26 cellular contexts compared by ENCODE assay signal in genomic region chr7:95781967-95782586, GRCh38. TPM values are rescaled to one million over a fixed set of nuclear protein-coding genes. Genes with fewer than 3 reads are reported as not detected.
"Had no signal": no experiment of that assay in that cellular context is flagged by ENCODE, and none has a peak within 500 bp of the region (broad histone marks: within the 10 kb centered on the region; RNA-seq: fewer than 3 reads in every experiment).

No MANE protein-coding gene starts in this region.

- H3K27me3 ChIP-seq: colonic mucosa, dorsolateral prefrontal cortex, esophagus muscularis mucosa, gastrocnemius medialis, left lung, neutrophil, pancreas, tibial artery had no signal

- H3K27ac Mint-ChIP-seq: activated CD4-positive, alpha-beta T cell treated with anti-CD3 and anti-CD28 coated beads for 36 hours; activated naive CD8-positive, alpha-beta T cell treated with anti-CD3 and anti-CD28 coated beads for 36 hours; mesothelial cell of epicardium; natural killer cell treated with Interleukin-12 subunit alpha and Interleukin-12 subunit beta and Interleukin-15 and Interleukin-18, amount 100 ng/mL, for 72 hours; stimulated activated naive CD8-positive, alpha-beta T cell treated with anti-CD3 and anti-CD28 coated beads, Interleukin-15, Interleukin-2, amounts not matched to agents 100 ng/mL and 50 ng/mL, for 24 hours; WTC11 had no signal

- H3K4me3 ChIP-seq: colonic mucosa, dorsolateral prefrontal cortex, esophagus muscularis mucosa, gastrocnemius medialis, left lung, pancreas, tibial artery had no signal

- H3K4me1 ChIP-seq: colonic mucosa, gastrocnemius medialis, left lung, pancreas had no signal

- H3K27ac ChIP-seq: colonic mucosa, dorsolateral prefrontal cortex, esophagus muscularis mucosa, gastrocnemius medialis, left lung, neutrophil, pancreas, tibial artery had no signal

- H3K4me1 Mint-ChIP-seq: activated CD4-positive, alpha-beta T cell treated with anti-CD3 and anti-CD28 coated beads for 36 hours; activated naive CD8-positive, alpha-beta T cell treated with anti-CD3 and anti-CD28 coated beads for 36 hours; central memory CD8-positive, alpha-beta T cell had no signal

- H3K36me3 ChIP-seq: colonic mucosa, esophagus muscularis mucosa, gastrocnemius medialis, left lung, neutrophil, pancreas, tibial artery had no signal

- ATAC-seq: activated CD4-positive, alpha-beta T cell treated with anti-CD3 and anti-CD28 coated beads for 36 hours; gastrocnemius medialis; left lung; natural killer cell treated with Interleukin-12 subunit alpha and Interleukin-12 subunit beta and Interleukin-15 and Interleukin-18, amount 100 ng/mL, for 72 hours; pancreas; right cardiac atrium; WTC11 had no signal

- H3K27me3 Mint-ChIP-seq: central memory CD8-positive, alpha-beta T cell had no signal

- FAIRE-seq: astrocyte, pancreas had no signal

- H3K4me3 Mint-ChIP-seq: activated CD4-positive, alpha-beta T cell treated with anti-CD3 and anti-CD28 coated beads for 36 hours; activated naive CD8-positive, alpha-beta T cell treated with anti-CD3 and anti-CD28 coated beads for 36 hours; central memory CD8-positive, alpha-beta T cell; mesothelial cell of epicardium; natural killer cell treated with Interleukin-12 subunit alpha and Interleukin-12 subunit beta and Interleukin-15 and Interleukin-18, amount 100 ng/mL, for 72 hours; stimulated activated naive CD8-positive, alpha-beta T cell treated with anti-CD3 and anti-CD28 coated beads, Interleukin-15, Interleukin-2, amounts not matched to agents 100 ng/mL and 50 ng/mL, for 24 hours; WTC11 had no signal

- DNase-seq: activated CD4-positive, alpha-beta T cell treated with anti-CD3 and anti-CD28 coated beads for 36 hours; activated CD4-positive, alpha-beta T cell treated with anti-CD3 and anti-CD28 coated beads, Interleukin-2, amount 50 U/mL, for 48 hours; activated naive CD4-positive, alpha-beta T cell treated with Interleukin-2 at 50 U/mL for 16 hours; activated naive CD8-positive, alpha-beta T cell treated with anti-CD3 and anti-CD28 coated beads for 36 hours; activated T-cell treated with anti-CD3 and anti-CD28 coated beads, Interleukin-2, amount 50 U/mL, for 48 hours; colonic mucosa; dorsolateral prefrontal cortex; gastrocnemius medialis; hippocampal formation; kidney glomerular epithelial cell; left lung; mammary epithelial cell; pancreas; right cardiac atrium; stimulated activated CD4-positive, alpha-beta T cell treated with anti-CD3 and anti-CD28 coated beads, Interleukin-12 subunit alpha, Interleukin-12 subunit beta, amount 100 ng/mL, for 4 hours; stimulated activated CD4-positive, alpha-beta T cell treated with anti-CD3 and anti-CD28 coated beads, Interleukin-4, amount 100 ng/mL, for 4 hours; T1000; tibial artery had no signal

- H3K9me3 ChIP-seq: colonic mucosa, gastrocnemius medialis, neutrophil, pancreas had no signal

- H3K9me3 Mint-ChIP-seq: activated naive CD8-positive, alpha-beta T cell treated with anti-CD3 and anti-CD28 coated beads for 36 hours; natural killer cell treated with Interleukin-12 subunit alpha and Interleukin-12 subunit beta and Interleukin-15 and Interleukin-18, amount 100 ng/mL, for 72 hours; stimulated activated naive CD8-positive, alpha-beta T cell treated with anti-CD3 and anti-CD28 coated beads, Interleukin-15, Interleukin-2, amounts not matched to agents 100 ng/mL and 50 ng/mL, for 24 hours had no signal

RNA-seq across cellular contexts. Expression of gene DYNC1I1, which starts 9.7 kb away (rescaled TPM):
- total RNA-seq: activated CD4-positive, alpha-beta T cell treated with anti-CD3 and anti-CD28 coated beads for 36 hours; natural killer cell treated with Interleukin-12 subunit alpha and Interleukin-12 subunit beta and Interleukin-15 and Interleukin-18, amount 100 ng/mL, for 72 hours had no signal
